1 cellular context compared by ENCODE assay signal in the genomic region with DNA sequence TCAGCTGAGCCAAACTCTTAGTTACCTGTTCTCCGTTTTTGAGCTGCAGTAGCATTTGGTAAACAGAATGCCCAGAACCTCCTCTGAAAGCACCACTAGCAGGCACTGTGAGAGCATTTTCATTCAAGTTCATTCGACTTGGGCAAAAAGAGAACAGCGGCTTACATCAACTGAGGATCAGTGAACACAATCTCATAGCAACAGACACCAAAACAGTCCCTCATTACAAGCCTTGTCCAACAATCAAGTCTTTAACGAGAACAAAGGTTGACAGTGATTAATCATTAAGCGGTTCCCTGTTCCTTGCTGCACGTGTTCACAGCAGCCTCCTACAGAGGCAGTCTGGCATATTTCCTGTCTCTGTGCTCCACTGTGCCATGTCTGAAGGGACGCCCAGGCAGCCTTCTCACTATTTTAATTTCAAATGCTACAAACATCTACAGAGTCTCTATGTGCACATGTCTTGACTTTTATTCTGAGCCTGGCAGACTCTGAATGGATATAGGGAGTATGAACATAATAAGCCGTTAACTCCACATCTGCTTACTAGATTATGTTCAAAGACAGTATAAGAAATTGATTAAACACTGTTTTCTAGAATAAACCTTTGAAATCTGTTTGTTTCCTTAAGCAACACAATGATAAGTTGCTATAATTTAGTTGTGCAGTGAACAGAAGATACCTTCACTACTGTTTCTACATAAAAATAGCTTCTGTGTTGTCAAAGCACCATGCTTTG.
TF ChIP-seq lines count a peak whose summit lies in the region.

No MANE protein-coding gene starts in this region.

TF ChIP-seq in GM23338, 12 proteins besides CTCF, POLR2A, EP300 and RAD21 (continued from another document):
- TF ChIP-seq NANOG (IDR thresholded peaks at IDR 0.05; ENCODE audit: borderline replicate concordance) = no peak
- TF ChIP-seq, protein P1, sequence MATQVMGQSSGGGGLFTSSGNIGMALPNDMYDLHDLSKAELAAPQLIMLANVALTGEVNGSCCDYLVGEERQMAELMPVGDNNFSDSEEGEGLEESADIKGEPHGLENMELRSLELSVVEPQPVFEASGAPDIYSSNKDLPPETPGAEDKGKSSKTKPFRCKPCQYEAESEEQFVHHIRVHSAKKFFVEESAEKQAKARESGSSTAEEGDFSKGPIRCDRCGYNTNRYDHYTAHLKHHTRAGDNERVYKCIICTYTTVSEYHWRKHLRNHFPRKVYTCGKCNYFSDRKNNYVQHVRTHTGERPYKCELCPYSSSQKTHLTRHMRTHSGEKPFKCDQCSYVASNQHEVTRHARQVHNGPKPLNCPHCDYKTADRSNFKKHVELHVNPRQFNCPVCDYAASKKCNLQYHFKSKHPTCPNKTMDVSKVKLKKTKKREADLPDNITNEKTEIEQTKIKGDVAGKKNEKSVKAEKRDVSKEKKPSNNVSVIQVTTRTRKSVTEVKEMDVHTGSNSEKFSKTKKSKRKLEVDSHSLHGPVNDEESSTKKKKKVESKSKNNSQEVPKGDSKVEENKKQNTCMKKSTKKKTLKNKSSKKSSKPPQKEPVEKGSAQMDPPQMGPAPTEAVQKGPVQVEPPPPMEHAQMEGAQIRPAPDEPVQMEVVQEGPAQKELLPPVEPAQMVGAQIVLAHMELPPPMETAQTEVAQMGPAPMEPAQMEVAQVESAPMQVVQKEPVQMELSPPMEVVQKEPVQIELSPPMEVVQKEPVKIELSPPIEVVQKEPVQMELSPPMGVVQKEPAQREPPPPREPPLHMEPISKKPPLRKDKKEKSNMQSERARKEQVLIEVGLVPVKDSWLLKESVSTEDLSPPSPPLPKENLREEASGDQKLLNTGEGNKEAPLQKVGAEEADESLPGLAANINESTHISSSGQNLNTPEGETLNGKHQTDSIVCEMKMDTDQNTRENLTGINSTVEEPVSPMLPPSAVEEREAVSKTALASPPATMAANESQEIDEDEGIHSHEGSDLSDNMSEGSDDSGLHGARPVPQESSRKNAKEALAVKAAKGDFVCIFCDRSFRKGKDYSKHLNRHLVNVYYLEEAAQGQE (IDR thresholded peaks at IDR 0.05; ENCODE audit: unreplicated experiment) = no peak
- no peak for TF ChIP-seq STAT1 (IDR thresholded peaks at IDR 0.05; ENCODE audit: unreplicated experiment)
- TF ChIP-seq CREB1 (CRISPR knock-in tag; IDR thresholded peaks at IDR 0.05; ENCODE audit: low read depth) = no peak
- no peak for TF ChIP-seq EZH2 (IDR thresholded peaks at IDR 0.05; ENCODE audit: low read depth, unreplicated experiment)
- TF ChIP-seq, protein P2, sequence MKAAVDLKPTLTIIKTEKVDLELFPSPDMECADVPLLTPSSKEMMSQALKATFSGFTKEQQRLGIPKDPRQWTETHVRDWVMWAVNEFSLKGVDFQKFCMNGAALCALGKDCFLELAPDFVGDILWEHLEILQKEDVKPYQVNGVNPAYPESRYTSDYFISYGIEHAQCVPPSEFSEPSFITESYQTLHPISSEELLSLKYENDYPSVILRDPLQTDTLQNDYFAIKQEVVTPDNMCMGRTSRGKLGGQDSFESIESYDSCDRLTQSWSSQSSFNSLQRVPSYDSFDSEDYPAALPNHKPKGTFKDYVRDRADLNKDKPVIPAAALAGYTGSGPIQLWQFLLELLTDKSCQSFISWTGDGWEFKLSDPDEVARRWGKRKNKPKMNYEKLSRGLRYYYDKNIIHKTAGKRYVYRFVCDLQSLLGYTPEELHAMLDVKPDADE (IDR thresholded peaks at IDR 0.05) = no peak
- no peak for TF ChIP-seq JUNB (IDR thresholded peaks at IDR 0.05; ENCODE audit: unreplicated experiment)
TF ChIP-seq in GM23338: peak in this region for 0.
